Comparison of ENCODE assay signal across 27 cellular contexts in genomic region chr20:18985551-18985950, GRCh38.
DNase-seq lines count a peak whose midpoint lies in the region; ATAC-seq, FAIRE-seq and TF ChIP-seq lines count a peak whose summit lies in the region.
"Had no signal": no experiment of that assay in that cellular context is flagged by ENCODE, and none has a peak within 500 bp of the region (broad histone marks: within the 10 kb centered on the region; RNA-seq: fewer than 3 reads in every experiment).

No MANE protein-coding gene starts in this region.

- no peak overlapping the region for H3K4me3 Mint-ChIP-seq in stimulated activated naive CD8-positive, alpha-beta T cell treated with anti-CD3 and anti-CD28 coated beads, Interleukin-15, amount 100 ng/mL, for 72 hours
- H3K4me3 Mint-ChIP-seq in Calu3 (ENCODE audit: low read depth, unreplicated experiment) = no peak overlapping the region

- ATAC-seq in stimulated activated naive CD8-positive, alpha-beta T cell treated with anti-CD3 and anti-CD28 coated beads, Interleukin-15, Interleukin-2, amounts not matched to agents 100 U/mL and 50 U/mL, for 24 hours = peak; percentile 24
- no peak for ATAC-seq in stimulated activated naive CD8-positive, alpha-beta T cell treated with anti-CD3 and anti-CD28 coated beads, Interleukin-15, amount 100 ng/mL, for 72 hours
- ATAC-seq in GM12878 = peak; percentile 83
- ATAC-seq in GM21528 (IDR thresholded peaks at IDR 0.05; ENCODE audit: low FRiP score, unreplicated experiment) = no peak
- ATAC-seq: K562, left colon, SK-N-SH treated with all-trans-retinoic acid at 6 μM for 48 hours had no signal

- no peak overlapping the region for H3K4me2 ChIP-seq in GM12878 (ENCODE audit: control insufficient read depth, insufficient read depth)
- H3K4me2 ChIP-seq: BLaER1 treated with 17β-estradiol and CSF1 and Interleukin-3, amounts not matched to agents 10 nM and 100 nM had no signal

- WGBS in GM12878 (ENCODE audit: insufficient coverage, insufficient replicate concordance, low lambda C conversion rate, missing lambda C conversion rate) = 8% methylated on average over 5 of the region's 5 CpGs

- no peak overlapping the region for H3K9ac ChIP-seq in GM12878 (ENCODE audit: control insufficient read depth, insufficient read depth, low read length)
- H3K9ac ChIP-seq: BLaER1 treated with 17β-estradiol and CSF1 and Interleukin-3, amounts not matched to agents 10 nM and 100 nM had no signal

- DNase-seq in stimulated activated naive CD8-positive, alpha-beta T cell treated with anti-CD3 and anti-CD28 coated beads, Interleukin-15, Interleukin-2, amounts not matched to agents 100 U/mL and 50 U/mL, for 24 hours = peak; percentile 12
- DNase-seq in stimulated activated naive CD8-positive, alpha-beta T cell treated with anti-CD3 and anti-CD28 coated beads, Interleukin-15, amount 100 ng/mL, for 72 hours = no peak
- DNase-seq in GM12878 (ENCODE audit: low read depth, low spot score) = no peak
- no peak for DNase-seq in GM19239 (ENCODE audit: insufficient read length, low spot score)
- no peak for DNase-seq in Calu3
- no peak for DNase-seq in NCI-H2107 treated with DMSO at 0.1 percent for 48 hours (lab: John Stamatoyannopoulos, UW; ENCODE audit: unreplicated experiment)
- DNase-seq: activated CD4-positive, alpha-beta T cell treated with anti-CD3 and anti-CD28 coated beads, Interleukin-2, amount 50 U/mL, for 1 hour; activated CD8-positive, alpha-beta memory T cell treated with anti-CD3 and anti-CD28 coated beads, Interleukin-2, amount 50 U/mL, for 4 hours; dorsolateral prefrontal cortex; heart left ventricle; left colon; mesendoderm; NCI-H1436; NCI-H2171 treated with DMSO at 0.1 percent for 48 hours; psoas muscle; T-helper 2 cell; testis had no signal

- BruUV-seq in GM12878 (replicated peaks; lab: Mats Ljungman, UMichigan) (no TSS peak), Calu3 (replicated peaks; lab: Mats Ljungman, UMichigan) (no TSS peak)

- H2AFZ ChIP-seq in GM12878 (ENCODE audit: control insufficient read depth, low read depth, low read length) = no peak overlapping the region

- H3K27ac ChIP-seq in GM12878 (ENCODE audit: control insufficient read depth, insufficient read depth) (no peak overlapping the region), muscle layer of duodenum (ENCODE audit: low read length) (peak overlapping the region; percentile 8)
- H3K27ac ChIP-seq: BLaER1 treated with 17β-estradiol and CSF1 and Interleukin-3, amounts not matched to agents 10 nM and 100 nM; dorsolateral prefrontal cortex; neutrophil; psoas muscle; RWPE1 had no signal

- CTCF ChIA-PET in GM12878 (lab: Yijun Ruan, JAX) (no interaction called here), Calu3 (lab: Charles Lee) (no interaction called here)

- in situ Hi-C loops in GM12878 (cut with MboI) = no loop called here

- H4K20me1 ChIP-seq in GM12878 (ENCODE audit: control insufficient read depth, insufficient read depth) = no peaks in the 10 kb centered on the region
- H4K20me1 ChIP-seq: BLaER1 treated with 17β-estradiol and CSF1 and Interleukin-3, amounts not matched to agents 10 nM and 100 nM had no signal

- intact Hi-C loops in GM12878 (cut with micrococcal nuclease; ENCODE audit: unreplicated experiment) (no loop called here), Calu3 (cut with micrococcal nuclease; ENCODE audit: unreplicated experiment) (no loop called here)

- TF ChIP-seq CTCF in GM12878 (IDR thresholded peaks at IDR 0.05 in 2 of 3, conservative IDR thresholded peaks at IDR 0.05 in 1 of 3; ENCODE audit: control insufficient read depth in 2 of 3, extremely low read depth in 1 of 3, insufficient read depth in 1 of 3, low read depth in 3 of 3, low read length in 3 of 3) (no peak), Calu3 (IDR thresholded peaks at IDR 0.05; ENCODE audit: unreplicated experiment) (no peak)

- TF ChIP-seq EP300 in GM12878 (IDR thresholded peaks at IDR 0.05; ENCODE audit: borderline replicate concordance in 1 of 2, control insufficient read depth in 1 of 2, low read depth in 2 of 2, low read length in 2 of 2) = no peak

- SMC1A ChIA-PET in GM12878 (lab: Charles Lee; ENCODE audit: uncharacterized antibody, unreplicated experiment) = interaction anchor here (0.7 to 0.9 kb wide), 2 partner anchors 35 to 40 kb away, joined by 3 to 4 read pairs; no protein-coding TSS in a partner anchor

- TF ChIP-seq RAD21 in GM12878 (IDR thresholded peaks at IDR 0.05; ENCODE audit: insufficient read depth, low read depth, low read length) = no peak

- H3K79me2 ChIP-seq in GM12878 (ENCODE audit: control insufficient read depth, insufficient read depth, low read length) = no peaks in the 10 kb centered on the region

- POLR2A ChIA-PET in GM12878 (lab: Charles Lee) = no interaction called here

- H3K4me1 ChIP-seq in GM12878 (ENCODE audit: control insufficient read depth, insufficient read depth, low read length) (no peaks in the 10 kb centered on the region), muscle layer of duodenum (ENCODE audit: control insufficient read depth in 1 of 2, insufficient read depth in 2 of 2, low read length in 2 of 2) (peaks cover 0 to 8% of the 10 kb centered on the region in 2 donors)
- H3K4me1 ChIP-seq: BLaER1 treated with 17β-estradiol and CSF1 and Interleukin-3, amounts not matched to agents 10 nM and 100 nM; psoas muscle had no signal

- no peak for TF ChIP-seq POLR2A in GM12878 (IDR thresholded peaks at IDR 0.05; ENCODE audit: low read depth, low read length)

- no peaks in the 10 kb centered on the region for H3K4me1 Mint-ChIP-seq in stimulated activated naive CD8-positive, alpha-beta T cell treated with anti-CD3 and anti-CD28 coated beads, Interleukin-15, amount 100 ng/mL, for 72 hours
- no peaks in the 10 kb centered on the region for H3K4me1 Mint-ChIP-seq in Calu3 (ENCODE audit: low read depth, unreplicated experiment)

- H3K27ac Mint-ChIP-seq in stimulated activated naive CD8-positive, alpha-beta T cell treated with anti-CD3 and anti-CD28 coated beads, Interleukin-15, amount 100 ng/mL, for 72 hours = no peak overlapping the region
- H3K27ac Mint-ChIP-seq in Calu3 (ENCODE audit: unreplicated experiment) = no peak overlapping the region
- H3K27ac Mint-ChIP-seq: activated naive CD4-positive, alpha-beta T cell treated with anti-CD3 and anti-CD28 coated beads, Interleukin-2, amount 50 U/mL, for 72 hours; activated T-helper 2 cell treated with anti-CD3 and anti-CD28 coated beads, Interferon-gamma antibody, Interleukin-2, Interleukin-4, amounts not matched to agents 10 μg/mL and 5 μg/mL and 100 μg/mL, durations not matched to agents 14 hours and 24 hours and 36 hours had no signal

- FAIRE-seq in GM12878 (lab: Jason Lieb, UNC) (no peak), GM19239 (lab: Jason Lieb, UNC) (no peak)
- FAIRE-seq: endothelial cell of umbilical vein, K562 had no signal

- H3K9me3 ChIP-seq in GM12878 (replicated peaks; ENCODE audit: control insufficient read depth, insufficient read depth, low read length) (no peaks in the 10 kb centered on the region), muscle layer of duodenum (ENCODE audit: control insufficient read depth in 1 of 2, low read length in 2 of 2) (no peaks in the 10 kb centered on the region)
- H3K9me3 ChIP-seq: BLaER1 treated with 17β-estradiol and CSF1 and Interleukin-3, amounts not matched to agents 10 nM and 100 nM; heart left ventricle; neutrophil; psoas muscle; testis had no signal

- H3K36me3 ChIP-seq in GM12878 (ENCODE audit: control insufficient read depth in 2 of 2, insufficient read depth in 2 of 2, low read length in 1 of 2) (no peaks in the 10 kb centered on the region), muscle layer of duodenum (ENCODE audit: control insufficient read depth in 1 of 2, insufficient read depth in 2 of 2, low read length in 2 of 2) (no peaks in the 10 kb centered on the region)
- H3K36me3 ChIP-seq: BLaER1 treated with 17β-estradiol and CSF1 and Interleukin-3, amounts not matched to agents 10 nM and 100 nM; heart left ventricle; neutrophil had no signal

- H3K27me3 ChIP-seq in GM12878 (replicated peaks in 1 of 2; ENCODE audit: control insufficient read depth in 2 of 2, insufficient read depth in 2 of 2, low read length in 1 of 2) (no peaks in the 10 kb centered on the region), muscle layer of duodenum (ENCODE audit: low read depth, low read length) (no peaks in the 10 kb centered on the region)
- H3K27me3 ChIP-seq: BLaER1 treated with 17β-estradiol and CSF1 and Interleukin-3, amounts not matched to agents 10 nM and 100 nM; dorsolateral prefrontal cortex; heart left ventricle; neutrophil; testis had no signal

- H3K4me3 ChIP-seq in GM12878 (no peak overlapping the region), muscle layer of duodenum (ENCODE audit: low read depth in 1 of 2, low read length in 2 of 2) (no peak overlapping the region)
- H3K4me3 ChIP-seq: BLaER1 treated with 17β-estradiol and CSF1 and Interleukin-3, amounts not matched to agents 10 nM and 100 nM; dorsolateral prefrontal cortex; heart left ventricle; K562; psoas muscle; testis had no signal

- H3K27me3 Mint-ChIP-seq in stimulated activated naive CD8-positive, alpha-beta T cell treated with anti-CD3 and anti-CD28 coated beads, Interleukin-15, amount 100 ng/mL, for 72 hours = peaks cover 7% of the 10 kb centered on the region
- no peaks in the 10 kb centered on the region for H3K27me3 Mint-ChIP-seq in Calu3 (ENCODE audit: unreplicated experiment)

- RAD21 ChIA-PET in GM12878 (lab: Charles Lee; ENCODE audit: unreplicated experiment) = no interaction called here

- no peaks in the 10 kb centered on the region for H3K9me3 Mint-ChIP-seq in stimulated activated naive CD8-positive, alpha-beta T cell treated with anti-CD3 and anti-CD28 coated beads, Interleukin-15, amount 100 ng/mL, for 72 hours
- no peaks in the 10 kb centered on the region for H3K9me3 Mint-ChIP-seq in Calu3 (ENCODE audit: low read depth, unreplicated experiment)
- H3K9me3 Mint-ChIP-seq: activated naive CD4-positive, alpha-beta T cell treated with anti-CD3 and anti-CD28 coated beads, Interleukin-2, amount 50 U/mL, for 72 hours; activated T-helper 2 cell treated with anti-CD3 and anti-CD28 coated beads, Interferon-gamma antibody, Interleukin-2, Interleukin-4, amounts not matched to agents 10 μg/mL and 5 μg/mL and 100 μg/mL, durations not matched to agents 14 hours and 24 hours and 36 hours had no signal

- H3K36me3 Mint-ChIP-seq in Calu3 (ENCODE audit: insufficient read depth, unreplicated experiment) = no peaks in the 10 kb centered on the region
- H3K36me3 Mint-ChIP-seq: activated naive CD4-positive, alpha-beta T cell treated with anti-CD3 and anti-CD28 coated beads, Interleukin-2, amount 50 U/mL, for 72 hours had no signal

TF ChIP-seq in GM12878, 131 proteins besides CTCF, POLR2A, EP300 and RAD21 (continues in another document):
- TF ChIP-seq BHLHE40 (IDR thresholded peaks at IDR 0.05; ENCODE audit: borderline replicate concordance in 1 of 2, low read depth in 2 of 2, low read length in 1 of 2) = peak in 1 of 2 experiments; percentile 53; a peak in 1 of 4 replicates
- TF ChIP-seq MEF2A (IDR thresholded peaks at IDR 0.05; ENCODE audit: insufficient read depth, low read depth, low read length) = no peak
- TF ChIP-seq EED (IDR thresholded peaks at IDR 0.05; ENCODE audit: low read depth) = no peak
- TF ChIP-seq STAT3 (IDR thresholded peaks at IDR 0.05; ENCODE audit: low read depth, low read length) = no peak
- TF ChIP-seq RB1 (IDR thresholded peaks at IDR 0.05; ENCODE audit: borderline replicate concordance) = no peak
- TF ChIP-seq ZBED1 (IDR thresholded peaks at IDR 0.05; ENCODE audit: borderline replicate concordance) = no peak

Comparison
In these comparisons a context has a peak if more than half of its experiments do, and no peak if none do; other contexts are left out.
1. ATAC-seq: peak in stimulated activated naive CD8-positive, alpha-beta T cell treated with anti-CD3 and anti-CD28 coated beads, Interleukin-15, Interleukin-2, amounts not matched to agents 100 U/mL and 50 U/mL, for 24 hours (single experiment) and GM12878 (single experiment); none in stimulated activated naive CD8-positive, alpha-beta T cell treated with anti-CD3 and anti-CD28 coated beads, Interleukin-15, amount 100 ng/mL, for 72 hours (single experiment) and GM21528 (single experiment).